Comparison of ENCODE assay signal across 8 cellular contexts in genomic region chrX:15854080-15854655, GRCh38. TPM values are rescaled to one million over a fixed set of nuclear protein-coding genes. Genes with fewer than 3 reads are reported as not detected.
DNase-seq lines count a peak whose midpoint lies in the region; ATAC-seq and TF ChIP-seq lines count a peak whose summit lies in the region.

No MANE protein-coding gene starts in this region.

- H4K91ac ChIP-seq in trophoblast cell (ENCODE audit: low read depth, low read length), result peak overlapping the region; percentile 47

- H2AK5ac ChIP-seq in trophoblast cell (ENCODE audit: low read length), result no peak overlapping the region

- peaks cover 8% of the 10 kb centered on the region for H3K79me1 ChIP-seq in trophoblast cell (ENCODE audit: low read length)

- H3K4me3 ChIP-seq in cardiac muscle cell (peak overlapping the region; percentile 82), trophoblast cell (ENCODE audit: low read depth, low read length) (peak overlapping the region; percentile 90)

- H3K4me3 Mint-ChIP-seq in activated naive CD8-positive, alpha-beta T cell treated with anti-CD3 and anti-CD28 coated beads, Interleukin-2, amount 50 U/mL, for 24 hours, result peak overlapping the region; percentile 79

- no peak overlapping the region for H2BK5ac ChIP-seq in trophoblast cell (ENCODE audit: low read depth, low read length, poor library complexity)

- H2BK120ac ChIP-seq in trophoblast cell (ENCODE audit: insufficient read depth, low read length, poor library complexity), result no peak overlapping the region

- no CpG with 5 or more reads among the region's 65 CpGs for WGBS in trophoblast cell (ENCODE audit: extremely low coverage, insufficient coverage, insufficient read length)

- H3K27me3 ChIP-seq in cardiac muscle cell (no peaks in the 10 kb centered on the region), trophoblast cell (ENCODE audit: insufficient read depth, low read length) (no peaks in the 10 kb centered on the region)

- H3K9me3 ChIP-seq in cardiac muscle cell (ENCODE audit: low read depth) (no peaks in the 10 kb centered on the region), trophoblast cell (ENCODE audit: insufficient read depth, low read depth, low read length) (no peaks in the 10 kb centered on the region)

- H4K12ac ChIP-seq in trophoblast cell (ENCODE audit: low read depth, low read length), result peak overlapping the region; percentile 70

- no peak overlapping the region for H3K27ac Mint-ChIP-seq in activated naive CD8-positive, alpha-beta T cell treated with anti-CD3 and anti-CD28 coated beads, Interleukin-2, amount 50 U/mL, for 24 hours

- DNase-seq in AG20443 (ENCODE audit: low spot score), result peak; percentile 23
- DNase-seq in GM19238 (ENCODE audit: insufficient read length, low spot score), result peak; percentile 38
- DNase-seq in SK-N-DZ (ENCODE audit: low spot score), result peak; percentile 54
- DNase-seq in activated naive CD8-positive, alpha-beta T cell treated with anti-CD3 and anti-CD28 coated beads, Interleukin-2, amount 50 U/mL, for 24 hours, result peak; percentile 44
- DNase-seq in cardiac muscle cell (ENCODE audit: low read depth in 1 of 2, low spot score in 1 of 2), result peak; percentile 9 to 87
- peak in 1 of 2 donors; percentile 26 for DNase-seq in trophoblast cell
- no peak for DNase-seq in kidney glomerular epithelial cell (lab: John Stamatoyannopoulos, UW)

- TF ChIP-seq CTCF in cardiac muscle cell (IDR thresholded peaks at IDR 0.05; ENCODE audit: low read depth, low read length), result peak; percentile 5

- H3K9ac ChIP-seq in trophoblast cell (ENCODE audit: low read length), result peak overlapping the region; percentile 63

- no peaks in the 10 kb centered on the region for H3K79me2 ChIP-seq in trophoblast cell (ENCODE audit: control insufficient read depth, insufficient read depth, low read length, poor library complexity)

- H3K18ac ChIP-seq in trophoblast cell (ENCODE audit: low read length), result no peak overlapping the region

- H3K36me3 ChIP-seq in cardiac muscle cell (peaks cover 6% of the 10 kb centered on the region), trophoblast cell (ENCODE audit: control insufficient read depth in 1 of 2, insufficient read depth in 2 of 2, low read length in 2 of 2) (peaks cover 0 to 2% of the 10 kb centered on the region in 2 experiments)

- ATAC-seq in HG03432 (IDR thresholded peaks at IDR 0.05; ENCODE audit: unreplicated experiment), result peak; percentile 45
- ATAC-seq in activated naive CD8-positive, alpha-beta T cell treated with anti-CD3 and anti-CD28 coated beads, Interleukin-2, amount 50 U/mL, for 24 hours, result peak; percentile 22

- H3K9me3 Mint-ChIP-seq in activated naive CD8-positive, alpha-beta T cell treated with anti-CD3 and anti-CD28 coated beads, Interleukin-2, amount 50 U/mL, for 24 hours, result no peaks in the 10 kb centered on the region

- no peak overlapping the region for H3K23ac ChIP-seq in trophoblast cell (ENCODE audit: low read length)

- peaks cover 15% of the 10 kb centered on the region for H3K36me3 Mint-ChIP-seq in activated naive CD8-positive, alpha-beta T cell treated with anti-CD3 and anti-CD28 coated beads, Interleukin-2, amount 50 U/mL, for 24 hours (ENCODE audit: low read depth)

- no peak overlapping the region for H4K8ac ChIP-seq in trophoblast cell (ENCODE audit: low read depth, low read length)

- H3K27me3 Mint-ChIP-seq in activated naive CD8-positive, alpha-beta T cell treated with anti-CD3 and anti-CD28 coated beads, Interleukin-2, amount 50 U/mL, for 24 hours, result no peaks in the 10 kb centered on the region

- H2AFZ ChIP-seq in trophoblast cell (ENCODE audit: insufficient read depth, low read length, poor library complexity), result peak overlapping the region; percentile 71

- H3K14ac ChIP-seq in trophoblast cell (ENCODE audit: low read length), result no peak overlapping the region

- H3K4me1 ChIP-seq in cardiac muscle cell (ENCODE audit: low read depth), result peaks cover 17% of the 10 kb centered on the region
- H3K4me1 ChIP-seq in trophoblast cell (ENCODE audit: control insufficient read depth in 1 of 2, insufficient read depth in 2 of 2, low read length in 2 of 2), result peaks cover 0 to 2% of the 10 kb centered on the region in 2 experiments

- peaks cover 25% of the 10 kb centered on the region for H3K4me1 Mint-ChIP-seq in activated naive CD8-positive, alpha-beta T cell treated with anti-CD3 and anti-CD28 coated beads, Interleukin-2, amount 50 U/mL, for 24 hours

- H3K4me2 ChIP-seq in trophoblast cell (ENCODE audit: low read length), result peak overlapping the region; percentile 92

- no peak overlapping the region for H3K4ac ChIP-seq in trophoblast cell (ENCODE audit: low read depth, low read length)

- H3K27ac ChIP-seq in cardiac muscle cell (peak overlapping the region; percentile 89), trophoblast cell (ENCODE audit: low read depth, low read length) (peak overlapping the region; percentile 53)

- no peak overlapping the region for H2BK12ac ChIP-seq in trophoblast cell (ENCODE audit: low read length)

RNA-seq across cellular contexts. Expression of gene AP1S2, which starts 0.4 kb away (rescaled TPM):
- 105 and 151 TPM in 2 replicates for polyA plus RNA-seq in SK-N-DZ (2014; cell fraction: cytosol; rRNA removed)
- 67.9 and 88.9 TPM in 2 replicates for polyA plus RNA-seq in SK-N-DZ (2014; cell fraction: nucleus; rRNA removed)
- 177 and 272 TPM in 2 replicates for total RNA-seq in cardiac muscle cell
- 132 and 139 TPM in 2 replicates for polyA plus RNA-seq in cardiac muscle cell
- polyA plus RNA-seq in trophoblast cell (2013), result 15.4 and 16.8 TPM in 2 replicates
